In the genomic region with DNA sequence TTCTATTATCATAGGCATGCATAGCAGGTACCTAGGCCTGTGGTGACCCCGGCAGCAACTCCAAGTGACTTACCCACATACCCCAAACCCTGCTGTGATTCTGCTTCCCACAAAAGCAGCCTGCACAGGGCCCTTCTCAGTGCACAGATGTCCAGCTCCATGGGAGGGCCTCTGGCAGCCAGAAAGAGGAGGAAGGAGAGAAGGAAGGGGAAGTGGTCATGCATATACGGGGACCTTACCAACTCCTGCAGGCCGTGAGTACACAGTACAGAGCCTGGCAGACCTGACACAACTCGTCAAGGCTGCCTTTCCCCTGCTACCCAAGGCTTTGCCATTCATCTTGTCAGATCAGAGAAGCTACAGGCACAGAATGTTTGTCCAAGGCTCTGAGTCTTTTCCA, we compare ENCODE assay signal across 12 cellular contexts.
DNase-seq lines count a peak whose midpoint lies in the region; ATAC-seq, FAIRE-seq and TF ChIP-seq lines count a peak whose summit lies in the region.
"Had no signal": no experiment of that assay in that cellular context is flagged by ENCODE, and none has a peak within 500 bp of the region (broad histone marks: within the 10 kb centered on the region; RNA-seq: fewer than 3 reads in every experiment).

No MANE protein-coding gene starts in this region.

- no peaks in the 10 kb centered on the region for H3K79me2 ChIP-seq in Loucy (ENCODE audit: insufficient read depth, low read length)

- H3K9ac ChIP-seq in Loucy (ENCODE audit: low read depth, low read length, poor library complexity, severe bottlenecking), result peak overlapping the region; percentile 27
- H3K9ac ChIP-seq in kidney (ENCODE audit: low read length in 2 of 2), result no peak overlapping the region

- no peak for FAIRE-seq in pancreas (lab: Jason Lieb, UNC)
- no peak for FAIRE-seq in kidney (lab: Jason Lieb, UNC)

- no peaks in the 10 kb centered on the region for H3K36me3 ChIP-seq in Loucy (ENCODE audit: insufficient read depth, low read length)
- no peaks in the 10 kb centered on the region for H3K36me3 ChIP-seq in pancreas
- H3K36me3 ChIP-seq in kidney (ENCODE audit: control insufficient read depth in 1 of 2, insufficient read depth in 2 of 2, low read length in 2 of 2), result no peaks in the 10 kb centered on the region
- H3K36me3 ChIP-seq: MG63, thoracic aorta had no signal

- TF ChIP-seq CTCF in Loucy (conservative IDR thresholded peaks at IDR 0.05; ENCODE audit: low read length) (no peak), pancreas (IDR thresholded peaks at IDR 0.05) (no peak), kidney (IDR thresholded peaks at IDR 0.05; ENCODE audit: borderline replicate concordance, extremely low read depth, insufficient read depth) (no peak)

- H3K4me2 ChIP-seq in Loucy (ENCODE audit: low read depth, low read length, poor library complexity, severe bottlenecking), result peak overlapping the region; percentile 55

- no peaks in the 10 kb centered on the region for H4K20me1 ChIP-seq in Loucy (ENCODE audit: insufficient read depth, low read length, poor library complexity, severe bottlenecking)

- 0 out of 2 replicates have a peak, but pooled peaks cover 3% of the 10 kb centered on the region for H3F3A ChIP-seq in Loucy (ENCODE audit: low read depth)

- no peaks in the 10 kb centered on the region for H3K9me2 ChIP-seq in Loucy (replicated peaks; ENCODE audit: low read depth, low read length)

- no peaks in the 10 kb centered on the region for H3K9me3 ChIP-seq in Loucy (ENCODE audit: insufficient read depth, low read depth, low read length)
- no peaks in the 10 kb centered on the region for H3K9me3 ChIP-seq in pancreas
- no peaks in the 10 kb centered on the region for H3K9me3 ChIP-seq in kidney (ENCODE audit: control insufficient read depth in 1 of 2, low read length in 2 of 2)
- H3K9me3 ChIP-seq: MG63, thoracic aorta had no signal

- intact Hi-C loops in pancreas (cut with DNase I) (loop anchor here in 1 of 3 donors (10.0 kb wide), 1 partner anchor 203 kb away; no protein-coding TSS in a partner anchor), kidney (cut with DNase I) (no loop called here)

- 46 to 49% methylated on average over 4 of the region's 4 CpGs for WGBS in pancreas, 2 donors

- ATAC-seq in pancreas, result peak in 3 of 4 donors; percentile 38 to 63 (median 43)
- ATAC-seq in GM21447 (IDR thresholded peaks at IDR 0.05; ENCODE audit: unreplicated experiment), result no peak

- no peaks in the 10 kb centered on the region for H3K27me3 ChIP-seq in Loucy (ENCODE audit: insufficient read depth, low read length, poor library complexity, severe bottlenecking)
- no peaks in the 10 kb centered on the region for H3K27me3 ChIP-seq in pancreas
- H3K27me3 ChIP-seq: MG63 had no signal

- H2AFZ ChIP-seq in Loucy (ENCODE audit: low read length), result peak overlapping the region; percentile 73

- H3K4me1 ChIP-seq in Loucy (ENCODE audit: insufficient read depth, low read length, poor library complexity, severe bottlenecking), result peaks cover 42% of the 10 kb centered on the region
- peaks cover 0 to 8% (median 4%) of the 10 kb centered on the region in 3 donors for H3K4me1 ChIP-seq in pancreas
- peaks cover 0 to 10% of the 10 kb centered on the region in 2 donors for H3K4me1 ChIP-seq in kidney (ENCODE audit: control insufficient read depth in 1 of 2, insufficient read depth in 1 of 2, low read depth in 1 of 2, low read length in 2 of 2)

- DNase-seq in G401 (ENCODE audit: low spot score), result peak; percentile 94
- peak; percentile 21 for DNase-seq in brain pericyte (ENCODE audit: low read depth, low spot score)
- peak in 3 of 6 donors; percentile 11 to 35 (median 21) for DNase-seq in pancreas
- DNase-seq in foreskin melanocyte, result no peak
- no peak for DNase-seq in kidney
- DNase-seq: activated T-cell treated with anti-CD3 and anti-CD28 coated beads for 4 hours, MG63, NCI-H446 treated with DMSO at 0.1 percent for 48 hours had no signal

- in situ Hi-C loops in G401 (cut with HindIII; ENCODE audit: low sequenced_read_pairs), result no loop called here

- H3K27ac ChIP-seq in pancreas, result peak overlapping the region in 1 of 4 donors; percentile 11
- H3K27ac ChIP-seq in kidney (ENCODE audit: low read depth in 2 of 2, low read length in 2 of 2), result no peak overlapping the region
- H3K27ac ChIP-seq: thoracic aorta, VCaP had no signal

- H3K4me3 ChIP-seq in Loucy (ENCODE audit: low read length, poor library complexity, severe bottlenecking) (peak overlapping the region; percentile 19), pancreas (no peak overlapping the region), kidney (ENCODE audit: low read length in 2 of 2) (no peak overlapping the region)
- H3K4me3 ChIP-seq: MG63, thoracic aorta had no signal

Comparison
In these comparisons a context has a peak if more than half of its experiments do, and no peak if none do; other contexts are left out.
1. DNase-seq: peak in G401 (single experiment) and brain pericyte (single experiment); none in foreskin melanocyte (single experiment) and kidney (single experiment).